23 cellular contexts compared by ENCODE assay signal in the genomic region with DNA sequence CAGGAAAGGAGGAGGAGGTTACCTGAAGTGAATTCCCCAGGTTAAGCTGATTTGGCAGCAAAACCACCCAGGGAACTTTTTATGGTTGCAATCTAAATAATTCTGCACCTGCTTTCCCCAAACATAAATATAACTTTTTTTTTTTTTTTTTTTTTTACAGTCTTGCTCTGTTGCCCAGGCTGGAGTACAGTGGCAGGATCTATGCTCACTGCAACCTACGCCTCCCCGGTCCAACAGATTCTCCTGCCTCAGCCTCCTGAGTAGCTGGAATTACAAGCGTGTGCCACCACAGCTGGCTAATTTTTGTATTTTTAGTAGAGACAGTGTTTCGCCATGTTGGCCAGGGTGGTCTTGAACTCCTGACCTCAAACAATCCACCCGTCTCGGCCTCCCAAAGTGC. TPM values are rescaled to one million over a fixed set of nuclear protein-coding genes. Genes with fewer than 3 reads are reported as not detected.
DNase-seq lines count a peak whose midpoint lies in the region; ATAC-seq, FAIRE-seq and TF ChIP-seq lines count a peak whose summit lies in the region.
"Had no signal": no experiment of that assay in that cellular context is flagged by ENCODE, and none has a peak within 500 bp of the region (broad histone marks: within the 10 kb centered on the region; RNA-seq: fewer than 3 reads in every experiment).

No MANE protein-coding gene starts in this region.

- 89% methylated on average over 6 of the region's 6 CpGs for WGBS in suprapubic skin
- WGBS in small intestine, 3 donors, result 79 to 84% (median 79%) methylated on average over 6 of the region's 6 CpGs

- H3K27ac ChIP-seq in coronary artery (peak overlapping the region; percentile 80 to 91), suprapubic skin (peak overlapping the region; percentile 10), small intestine (ENCODE audit: low read depth in 1 of 2, low read length in 1 of 2) (no peak overlapping the region)
- H3K27ac ChIP-seq: spleen, upper lobe of right lung had no signal

- intact Hi-C loops in mucosa of descending colon (cut with DNase I, micrococcal nuclease), result no loop called here

- no peaks in the 10 kb centered on the region for H3K36me3 ChIP-seq in mucosa of descending colon (ENCODE audit: low read depth)
- H3K36me3 ChIP-seq in suprapubic skin, result no peaks in the 10 kb centered on the region
- no peaks in the 10 kb centered on the region for H3K36me3 ChIP-seq in small intestine (ENCODE audit: control insufficient read depth in 2 of 2, insufficient read depth in 2 of 2, low read length in 2 of 2)
- H3K36me3 ChIP-seq: SJSA1, spleen, upper lobe of right lung had no signal

- no peak for FAIRE-seq in small intestine (lab: Jason Lieb, UNC)
- FAIRE-seq: astrocyte, GM18507 had no signal

- no peak overlapping the region for H3K4me3 ChIP-seq in LNCaP clone FGC (ENCODE audit: low read depth, low read length)
- H3K4me3 ChIP-seq in coronary artery, result peak overlapping the region; percentile 69
- no peak overlapping the region for H3K4me3 ChIP-seq in mucosa of descending colon
- no peak overlapping the region for H3K4me3 ChIP-seq in suprapubic skin
- H3K4me3 ChIP-seq in small intestine (ENCODE audit: low read depth in 1 of 2, low read length in 2 of 2), result no peak overlapping the region
- H3K4me3 ChIP-seq: SJSA1, spleen, upper lobe of right lung had no signal

- ATAC-seq in mucosa of descending colon (peak; percentile 39), GM21723 (IDR thresholded peaks at IDR 0.05; ENCODE audit: unreplicated experiment) (no peak)

- DNase-seq in LNCaP clone FGC (ENCODE audit: low read depth) (peak; percentile 48), coronary artery (ENCODE audit: low spot score) (no peak), mucosa of descending colon (no peak), suprapubic skin (ENCODE audit: low spot score in 2 of 2) (no peak), erythroblast (lab: John Stamatoyannopoulos, UW) (no peak), small intestine (no peak)
- DNase-seq: activated CD4-positive, alpha-beta T cell treated with anti-CD3 and anti-CD28 coated beads for 48 hours; activated naive CD4-positive, alpha-beta T cell treated with anti-CD3 and anti-CD28 coated beads, Interleukin-2, amount 10 ng/mL, durations not matched to agents 7 days and 5 days; activated T-cell treated with anti-CD3 and anti-CD28 coated beads, Interleukin-2, amount 50 U/mL, for 48 hours; endodermal cell; KBM-7; NCI-H146; NCI-H2171; NCI-H524; NK-92 treated with Interleukin-12 subunit alpha and Interleukin-12 subunit beta, amount 100 ng/mL, for 24 hours; spleen; stimulated activated CD4-positive, alpha-beta T cell treated with anti-CD3 and anti-CD28 coated beads, Interleukin-4, amount 100 ng/mL, for 24 hours; stimulated activated naive CD4-positive, alpha-beta T cell treated with Interleukin-2 at 50 U/mL for 16 hours had no signal

- H3K4me1 ChIP-seq in mucosa of descending colon (ENCODE audit: low read depth) (no peaks in the 10 kb centered on the region), suprapubic skin (peaks cover 7% of the 10 kb centered on the region), small intestine (ENCODE audit: control insufficient read depth in 2 of 2, insufficient read depth in 1 of 2, low read depth in 1 of 2, low read length in 1 of 2) (no peaks in the 10 kb centered on the region)
- H3K4me1 ChIP-seq: spleen had no signal

- H3K9me3 ChIP-seq in mucosa of descending colon (peaks cover 8% of the 10 kb centered on the region), suprapubic skin (no peaks in the 10 kb centered on the region), small intestine (ENCODE audit: control insufficient read depth, low read depth) (no peaks in the 10 kb centered on the region)
- H3K9me3 ChIP-seq: SJSA1, upper lobe of right lung had no signal

- TF ChIP-seq CTCF in LNCaP clone FGC (IDR thresholded peaks at IDR 0.05; ENCODE audit: control insufficient read depth, extremely low read depth, insufficient read depth) (no peak), coronary artery (IDR thresholded peaks at IDR 0.05) (no peak), mucosa of descending colon (IDR thresholded peaks at IDR 0.05) (no peak), suprapubic skin (IDR thresholded peaks at IDR 0.05) (no peak)

- TF ChIP-seq POLR2A in suprapubic skin (IDR thresholded peaks at IDR 0.05) (no peak), erythroblast (IDR thresholded peaks at IDR 0.05; ENCODE audit: low read length) (no peak)

- TF ChIP-seq EP300 in suprapubic skin (IDR thresholded peaks at IDR 0.05), result no peak

- H3K27me3 ChIP-seq in suprapubic skin, result no peaks in the 10 kb centered on the region
- H3K27me3 ChIP-seq in small intestine (ENCODE audit: control insufficient read depth in 2 of 2, insufficient read depth in 2 of 2, low read length in 2 of 2), result no peaks in the 10 kb centered on the region
- H3K27me3 ChIP-seq: SJSA1, spleen, upper lobe of right lung had no signal

RNA-seq across cellular contexts. Expression of a gene that starts 16.1 kb away (rescaled TPM):
- total RNA-seq in mucosa of descending colon (100 to 1,000 TPM; 302 to 439 (median 308) TPM), suprapubic skin (100 to 1,000 TPM; 105 to 151 (median 148) TPM)
- 10 to 100 TPM; 80.4 to 93.7 (median 88.4) TPM for polyA plus RNA-seq in small intestine

Comparison
In these comparisons a context has a peak if more than half of its experiments do, and no peak if none do; other contexts are left out.
1. H3K27ac ChIP-seq: peak in coronary artery (2 of 2) and suprapubic skin (single experiment); none in small intestine (0 of 2).